Comparison of ENCODE assay signal across 35 cellular contexts in the genomic region with DNA sequence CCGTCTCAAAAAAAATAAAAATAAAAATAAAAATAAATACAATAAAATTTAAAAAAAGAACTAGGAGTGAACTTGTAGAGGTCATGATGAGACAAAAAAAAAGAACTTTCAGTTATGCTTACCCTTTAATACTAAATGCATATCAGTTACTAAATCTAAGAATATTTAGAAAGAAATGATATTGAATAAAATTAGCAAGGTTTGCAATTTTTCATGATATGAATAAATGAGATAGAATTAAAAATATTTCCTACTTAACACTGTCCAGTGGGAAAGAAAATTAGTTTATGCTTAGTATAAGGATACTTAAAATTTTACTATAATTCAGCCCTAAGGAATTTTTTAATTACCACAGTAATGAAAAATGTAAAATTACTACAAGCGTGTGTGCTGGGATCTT.
"Had no signal": no experiment of that assay in that cellular context is flagged by ENCODE, and none has a peak within 500 bp of the region (broad histone marks: within the 10 kb centered on the region; RNA-seq: fewer than 3 reads in every experiment).

No MANE protein-coding gene starts in this region.

- H3K4me3 ChIP-seq: coronary artery, dorsolateral prefrontal cortex had no signal

- H3K36me3 ChIP-seq: brain microvascular endothelial cell, WERI-Rb-1 had no signal

- H3K27me3 ChIP-seq: brain microvascular endothelial cell had no signal

- H3K27me3 Mint-ChIP-seq: activated B cell treated with CpG ODN at 0.5 μM for 24 hours; activated CD8-positive, alpha-beta memory T cell treated with anti-CD3 and anti-CD28 coated beads, Interleukin-2, amount 10 ng/mL, durations not matched to agents 7 days and 5 days; activated naive CD4-positive, alpha-beta T cell treated with anti-CD3 and anti-CD28 coated beads, Interleukin-2, amount 50 U/mL, for 24 hours; central memory CD8-positive, alpha-beta T cell; dendritic cell treated with granulocyte-macrophage colony-stimulating factor and Interleukin-4, amounts not matched to agents 40 ng/mL and 50 ng/mL, for 4 days; T-helper 17 cell had no signal

- H3K9me3 Mint-ChIP-seq: activated B cell treated with CpG ODN at 0.5 μM for 24 hours; activated naive CD4-positive, alpha-beta T cell treated with anti-CD3 and anti-CD28 coated beads for 36 hours; activated naive CD8-positive, alpha-beta T cell treated with anti-CD3 and anti-CD28 coated beads, Interleukin-2, amount 10 ng/mL, durations not matched to agents 7 days and 5 days; activated T-helper 1 cell treated with anti-CD3 and anti-CD28 coated beads, Interleukin-12 subunit alpha, Interleukin-12 subunit beta, Interleukin-2, Interleukin-4 antibody, amounts not matched to agents 30 ng/mL and 10 ng/mL and 1 ng/mL, durations not matched to agents 14 hours and 24 hours and 36 hours; activated T-helper 2 cell treated with anti-CD3 and anti-CD28 coated beads, Interferon-gamma antibody, Interleukin-2, Interleukin-4, amounts not matched to agents 10 μg/mL and 5 μg/mL and 100 μg/mL, durations not matched to agents 14 hours and 24 hours and 36 hours; dendritic cell treated with granulocyte-macrophage colony-stimulating factor and Interleukin-4, amounts not matched to agents 40 ng/mL and 50 ng/mL, for 4 days; endodermal cell; T-helper 2 cell treated with Interferon-gamma antibody and Interleukin-4, amounts not matched to agents 5 μg/mL and 100 μg/mL, for 36 hours had no signal

- H3K4me1 Mint-ChIP-seq: activated CD8-positive, alpha-beta memory T cell treated with anti-CD3 and anti-CD28 coated beads, Interleukin-2, amount 10 ng/mL, durations not matched to agents 7 days and 5 days; activated naive CD4-positive, alpha-beta T cell treated with anti-CD3 and anti-CD28 coated beads, Interleukin-2, amount 50 U/mL, for 24 hours; activated naive CD8-positive, alpha-beta T cell treated with anti-CD3 and anti-CD28 coated beads, Interleukin-2, amount 10 ng/mL, durations not matched to agents 7 days and 5 days; central memory CD8-positive, alpha-beta T cell; T-helper 17 cell had no signal

- FAIRE-seq: astrocyte, bronchial epithelial cell, frontal cortex had no signal

- H3K4me3 Mint-ChIP-seq: activated B cell treated with CpG ODN at 0.5 μM for 24 hours; activated CD8-positive, alpha-beta memory T cell treated with anti-CD3 and anti-CD28 coated beads, Interleukin-2, amount 10 ng/mL, durations not matched to agents 7 days and 5 days; activated CD8-positive, alpha-beta T cell treated with anti-CD3 and anti-CD28 coated beads, Interleukin-2, amount 10 ng/mL, durations not matched to agents 7 days and 5 days; activated naive CD4-positive, alpha-beta T cell treated with anti-CD3 and anti-CD28 coated beads for 36 hours; activated naive CD4-positive, alpha-beta T cell treated with anti-CD3 and anti-CD28 coated beads, Interleukin-2, amount 50 U/mL, for 24 hours; activated naive CD8-positive, alpha-beta T cell treated with anti-CD3 and anti-CD28 coated beads, Interleukin-2, amount 10 ng/mL, durations not matched to agents 7 days and 5 days; activated T-helper 1 cell treated with anti-CD3 and anti-CD28 coated beads, Interleukin-12 subunit alpha, Interleukin-12 subunit beta, Interleukin-2, Interleukin-4 antibody, amounts not matched to agents 30 ng/mL and 10 ng/mL and 1 ng/mL, durations not matched to agents 14 hours and 24 hours and 36 hours; central memory CD8-positive, alpha-beta T cell; dendritic cell treated with granulocyte-macrophage colony-stimulating factor and Interleukin-4, amounts not matched to agents 40 ng/mL and 50 ng/mL, for 4 days; endodermal cell; T-helper 17 cell; T-helper 2 cell treated with Interferon-gamma antibody and Interleukin-4, amounts not matched to agents 5 μg/mL and 100 μg/mL, for 36 hours had no signal

- H3K27ac ChIP-seq: brain microvascular endothelial cell, dorsolateral prefrontal cortex, WERI-Rb-1 had no signal

- H3K27ac Mint-ChIP-seq: activated B cell treated with CpG ODN at 0.5 μM for 24 hours; activated CD8-positive, alpha-beta memory T cell treated with anti-CD3 and anti-CD28 coated beads, Interleukin-2, amount 10 ng/mL, durations not matched to agents 7 days and 5 days; activated CD8-positive, alpha-beta T cell treated with anti-CD3 and anti-CD28 coated beads, Interleukin-2, amount 10 ng/mL, durations not matched to agents 7 days and 5 days; activated naive CD4-positive, alpha-beta T cell treated with anti-CD3 and anti-CD28 coated beads for 36 hours; activated naive CD4-positive, alpha-beta T cell treated with anti-CD3 and anti-CD28 coated beads, Interleukin-2, amount 50 U/mL, for 24 hours; activated naive CD8-positive, alpha-beta T cell treated with anti-CD3 and anti-CD28 coated beads, Interleukin-2, amount 10 ng/mL, durations not matched to agents 7 days and 5 days; activated T-helper 1 cell treated with anti-CD3 and anti-CD28 coated beads, Interleukin-12 subunit alpha, Interleukin-12 subunit beta, Interleukin-2, Interleukin-4 antibody, amounts not matched to agents 30 ng/mL and 10 ng/mL and 1 ng/mL, durations not matched to agents 14 hours and 24 hours and 36 hours; activated T-helper 2 cell treated with anti-CD3 and anti-CD28 coated beads, Interferon-gamma antibody, Interleukin-2, Interleukin-4, amounts not matched to agents 10 μg/mL and 5 μg/mL and 100 μg/mL, durations not matched to agents 14 hours and 24 hours and 36 hours; dendritic cell treated with granulocyte-macrophage colony-stimulating factor and Interleukin-4, amounts not matched to agents 40 ng/mL and 50 ng/mL, for 4 days; endodermal cell; T-helper 17 cell; T-helper 2 cell treated with Interferon-gamma antibody and Interleukin-4, amounts not matched to agents 5 μg/mL and 100 μg/mL, for 36 hours had no signal

- ATAC-seq: activated CD4-positive, CD25-positive, alpha-beta regulatory T cell treated with anti-CD3 and anti-CD28 coated beads, Interleukin-2, amount 50 U/mL, for 24 hours; activated CD8-positive, alpha-beta memory T cell treated with anti-CD3 and anti-CD28 coated beads, Interleukin-2, amount 10 ng/mL, durations not matched to agents 7 days and 5 days; activated CD8-positive, alpha-beta T cell treated with anti-CD3 and anti-CD28 coated beads, Interleukin-2, amount 10 ng/mL, durations not matched to agents 7 days and 5 days; esophagus mucosa; T-helper 17 cell had no signal

- DNase-seq: activated B cell treated with CpG ODN at 0.5 μM for 24 hours; activated CD4-positive, alpha-beta T cell treated with anti-CD3 and anti-CD28 coated beads for 48 hours; activated CD4-positive, alpha-beta T cell treated with anti-CD3 and anti-CD28 coated beads, Interleukin-2, amount 50 U/mL, for 1 hour; activated CD4-positive, alpha-beta T cell treated with anti-CD3 and anti-CD28 coated beads, Interleukin-2, amount 50 U/mL, for 48 hours; activated CD8-positive, alpha-beta memory T cell treated with anti-CD3 and anti-CD28 coated beads, Interleukin-2, amount 10 ng/mL, durations not matched to agents 7 days and 5 days; activated CD8-positive, alpha-beta memory T cell treated with anti-CD3 and anti-CD28 coated beads, Interleukin-2, amount 50 U/mL, for 4 hours; activated CD8-positive, alpha-beta T cell treated with anti-CD3 and anti-CD28 coated beads, Interleukin-2, amount 10 ng/mL, durations not matched to agents 7 days and 5 days; activated effector memory CD4-positive, alpha-beta T cell treated with anti-CD3 and anti-CD28 coated beads, Interleukin-2, amount 50 U/mL, for 16 hours; activated naive CD4-positive, alpha-beta T cell treated with anti-CD3 and anti-CD28 coated beads for 36 hours; activated naive CD8-positive, alpha-beta T cell treated with anti-CD3 and anti-CD28 coated beads, Interleukin-2, amount 10 ng/mL, durations not matched to agents 7 days and 5 days; activated T-cell treated with anti-CD3 and anti-CD28 coated beads, Interleukin-2, amount 50 U/mL, for 1 hour; activated T-cell treated with anti-CD3 and anti-CD28 coated beads, Interleukin-2, amount 50 U/mL, for 48 hours; amniotic stem cell; anterior cingulate cortex; brain microvascular endothelial cell; dorsolateral prefrontal cortex; effector memory CD4-positive, alpha-beta T cell; endodermal cell; foreskin fibroblast; head of caudate nucleus; T-helper 17 cell; T1000; WERI-Rb-1 had no signal

- H3K36me3 Mint-ChIP-seq: activated CD8-positive, alpha-beta memory T cell treated with anti-CD3 and anti-CD28 coated beads, Interleukin-2, amount 10 ng/mL, durations not matched to agents 7 days and 5 days; activated naive CD4-positive, alpha-beta T cell treated with anti-CD3 and anti-CD28 coated beads, Interleukin-2, amount 50 U/mL, for 24 hours; activated naive CD8-positive, alpha-beta T cell treated with anti-CD3 and anti-CD28 coated beads, Interleukin-2, amount 10 ng/mL, durations not matched to agents 7 days and 5 days had no signal
